In the genomic region with DNA sequence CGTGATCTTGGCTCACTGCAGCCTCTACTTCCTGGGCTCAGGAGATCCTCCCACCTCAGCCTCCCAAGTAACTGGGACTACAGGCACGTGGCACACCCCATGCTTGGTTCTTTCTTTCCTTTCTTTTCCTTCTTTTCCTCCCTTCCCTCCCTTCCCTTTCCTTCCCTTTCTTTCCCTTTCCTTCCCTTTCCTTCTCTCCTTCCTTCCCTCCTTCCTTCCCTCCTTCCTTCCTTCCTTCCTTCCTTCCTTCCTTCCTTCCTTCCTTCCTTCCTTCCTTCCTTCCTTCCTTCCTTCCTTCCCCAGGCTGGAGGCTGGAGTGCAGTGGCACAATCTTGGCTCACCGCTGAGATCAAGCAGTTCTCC, we compare ENCODE assay signal across 3 cellular contexts.
TF ChIP-seq lines count a peak whose summit lies in the region.

No MANE protein-coding gene starts in this region.

TF ChIP-seq in HEK293, 187 proteins besides CTCF, POLR2A, EP300 and RAD21:
- TF ChIP-seq PRDM1 (tag by site-specific recombination; IDR thresholded peaks at IDR 0.05) (peak; percentile 72), ZNF366 (tag by site-specific recombination; conservative IDR thresholded peaks at IDR 0.05) (peak; percentile 95)

TF ChIP-seq in WTC11, 78 proteins besides CTCF, POLR2A, EP300 and RAD21:
- TF ChIP-seq, protein P1, sequence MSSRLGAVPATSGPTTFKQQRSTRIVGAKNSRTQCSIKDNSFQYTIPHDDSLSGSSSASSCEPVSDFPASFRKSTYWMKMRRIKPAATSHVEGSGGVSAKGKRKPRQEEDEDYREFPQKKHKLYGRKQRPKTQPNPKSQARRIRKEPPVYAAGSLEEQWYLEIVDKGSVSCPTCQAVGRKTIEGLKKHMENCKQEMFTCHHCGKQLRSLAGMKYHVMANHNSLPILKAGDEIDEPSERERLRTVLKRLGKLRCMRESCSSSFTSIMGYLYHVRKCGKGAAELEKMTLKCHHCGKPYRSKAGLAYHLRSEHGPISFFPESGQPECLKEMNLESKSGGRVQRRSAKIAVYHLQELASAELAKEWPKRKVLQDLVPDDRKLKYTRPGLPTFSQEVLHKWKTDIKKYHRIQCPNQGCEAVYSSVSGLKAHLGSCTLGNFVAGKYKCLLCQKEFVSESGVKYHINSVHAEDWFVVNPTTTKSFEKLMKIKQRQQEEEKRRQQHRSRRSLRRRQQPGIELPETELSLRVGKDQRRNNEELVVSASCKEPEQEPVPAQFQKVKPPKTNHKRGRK (CRISPR knock-in tag; IDR thresholded peaks at IDR 0.05; ENCODE audit: borderline replicate concordance), result 0 out of 2 replicates have a peak, but pooled peaks have one; percentile 74

TF ChIP-seq in HepG2, 621 proteins besides CTCF, POLR2A, EP300 and RAD21:
- TF ChIP-seq HNRNPK (IDR thresholded peaks at IDR 0.05; ENCODE audit: low read depth, low read length, poor library complexity, severe bottlenecking), result peak; percentile 55
